20 cellular contexts compared by ENCODE assay signal in the genomic region with DNA sequence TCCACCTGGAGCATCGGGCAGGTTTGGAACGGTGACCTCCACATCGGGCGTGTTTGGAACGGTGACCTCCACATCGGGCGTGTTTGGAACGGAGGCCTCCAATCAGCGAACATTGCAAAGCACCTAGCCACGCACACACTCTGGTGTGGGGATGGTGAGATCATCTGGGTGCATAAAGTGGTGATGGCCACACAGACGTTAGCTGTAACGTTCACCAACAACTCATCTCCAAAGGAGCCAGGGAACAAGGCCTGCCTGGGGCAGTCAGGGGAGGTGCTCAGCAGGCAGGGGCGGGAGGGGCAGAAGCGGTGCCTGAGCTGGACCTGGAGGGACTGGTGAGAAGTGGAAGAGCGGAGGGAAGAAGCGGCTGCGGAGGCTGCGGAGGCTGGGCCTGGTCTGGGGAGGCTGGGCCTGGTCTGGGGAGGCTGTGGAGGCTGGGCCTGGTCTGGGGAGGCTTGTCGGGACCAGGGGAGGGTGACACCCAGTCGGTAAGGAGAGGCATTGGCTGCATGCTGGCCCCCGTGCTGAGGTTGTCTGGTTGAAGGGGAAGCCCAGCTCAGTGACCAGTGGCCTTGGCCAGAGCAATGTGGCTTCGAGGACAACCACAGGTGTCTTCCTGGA.
"Had no signal": no experiment of that assay in that cellular context is flagged by ENCODE, and none has a peak within 500 bp of the region (broad histone marks: within the 10 kb centered on the region; RNA-seq: fewer than 3 reads in every experiment).

No MANE protein-coding gene starts in this region.

- H3K27me3 ChIP-seq: breast epithelium, left lung had no signal

- H3K27ac Mint-ChIP-seq: activated naive CD8-positive, alpha-beta T cell; activated T-helper 2 cell treated with anti-CD3 and anti-CD28 coated beads, Interferon-gamma antibody, Interleukin-2, Interleukin-4, amounts not matched to agents 10 μg/mL and 5 μg/mL and 100 μg/mL, durations not matched to agents 14 hours and 24 hours and 36 hours; nephron progenitor cell had no signal

- H3K4me1 ChIP-seq: breast epithelium, tibial artery had no signal

- ATAC-seq: activated T-cell treated with anti-CD3 and anti-CD28 coated beads, Interleukin-2, amount 50 U/mL, for 4 hours; left lung; stimulated activated naive CD8-positive, alpha-beta T cell treated with anti-CD3 and anti-CD28 coated beads, Interleukin-15, Interleukin-2, amounts not matched to agents 100 U/mL and 50 U/mL, for 24 hours had no signal

- H3K36me3 Mint-ChIP-seq: activated naive CD8-positive, alpha-beta T cell had no signal

- H3K36me3 ChIP-seq: breast epithelium, left lung, tibial artery had no signal

- H3K4me3 Mint-ChIP-seq: activated naive CD8-positive, alpha-beta T cell; activated T-cell treated with anti-CD3 and anti-CD28 coated beads, Interleukin-2, amount 50 U/mL, for 4 hours; nephron progenitor cell had no signal

- H3K4me3 ChIP-seq: breast epithelium, left lung, tibial artery had no signal

- H3K27ac ChIP-seq: breast epithelium, epithelial cell of prostate, left lung, tibial artery had no signal

- DNase-seq: activated CD4-positive, alpha-beta T cell treated with anti-CD3 and anti-CD28 coated beads, Interleukin-2, amount 50 U/mL, for 4 hours; activated CD8-positive, alpha-beta memory T cell treated with anti-CD3 and anti-CD28 coated beads for 24 hours; activated CD8-positive, alpha-beta memory T cell treated with anti-CD3 and anti-CD28 coated beads, Interleukin-2, amount 50 U/mL, for 4 hours; activated naive CD4-positive, alpha-beta T cell; activated T-cell treated with anti-CD3 and anti-CD28 coated beads, Interleukin-2, amount 50 U/mL, for 4 hours; amniotic stem cell; cortex of kidney; left lung; mammary epithelial cell; nephron progenitor cell; retina; stimulated activated CD4-positive, alpha-beta T cell treated with anti-CD3 and anti-CD28 coated beads, Interleukin-12 subunit alpha, Interleukin-12 subunit beta, amount 100 ng/mL, for 4 hours; stimulated activated CD4-positive, alpha-beta T cell treated with anti-CD3 and anti-CD28 coated beads, Interleukin-4, amount 100 ng/mL, for 4 hours; stimulated activated naive CD8-positive, alpha-beta T cell treated with anti-CD3 and anti-CD28 coated beads, Interleukin-15, Interleukin-2, amounts not matched to agents 100 U/mL and 50 U/mL, for 24 hours; T-helper 1 cell; tibial artery had no signal

- H3K9me3 ChIP-seq: breast epithelium, tibial artery had no signal

- H3K9me3 Mint-ChIP-seq: activated T-cell treated with anti-CD3 and anti-CD28 coated beads, Interleukin-2, amount 50 U/mL, for 4 hours had no signal
